Comparison of ENCODE assay signal across 9 cellular contexts in the genomic region with DNA sequence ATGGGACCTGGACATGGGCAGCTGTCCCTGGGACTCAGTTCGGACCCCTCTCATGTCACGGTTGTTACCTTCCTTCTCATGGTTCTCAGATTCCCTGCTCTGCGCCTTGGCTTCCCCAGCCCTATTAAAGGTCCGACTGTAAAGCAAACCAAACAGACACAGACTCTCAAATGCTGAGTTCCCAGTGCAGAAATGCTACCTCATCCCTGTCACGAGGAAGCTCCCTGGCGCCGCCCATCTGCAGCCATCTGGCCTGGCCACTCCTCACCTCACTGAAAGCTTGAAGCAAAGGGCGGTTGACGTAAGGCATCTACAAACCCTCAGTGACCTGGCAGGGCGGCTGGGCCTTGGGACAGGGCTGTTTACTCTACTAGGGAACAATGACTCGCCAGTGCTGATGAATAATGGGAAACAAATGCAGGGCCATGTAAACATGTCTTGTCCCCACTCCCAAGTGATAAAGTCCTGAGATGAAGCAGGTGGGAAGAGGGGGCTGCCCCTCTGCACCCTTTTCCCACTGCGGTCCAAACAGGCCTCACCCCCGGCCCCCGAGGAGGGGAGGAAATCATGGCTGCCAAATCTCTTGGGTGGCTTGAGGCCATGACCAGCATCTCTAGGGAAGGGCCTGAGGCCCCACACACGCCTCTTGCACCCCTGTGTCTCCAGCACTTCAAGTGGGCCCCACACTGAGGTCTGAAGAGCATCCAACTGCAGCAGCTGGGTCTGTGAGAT. TPM values are rescaled to one million over a fixed set of nuclear protein-coding genes. Genes with fewer than 3 reads are reported as not detected.
DNase-seq lines count a peak whose midpoint lies in the region; ATAC-seq and TF ChIP-seq lines count a peak whose summit lies in the region.
"Had no signal": no experiment of that assay in that cellular context is flagged by ENCODE, and none has a peak within 500 bp of the region (broad histone marks: within the 10 kb centered on the region; RNA-seq: fewer than 3 reads in every experiment).

No MANE protein-coding gene starts in this region.

- H3K36me3 ChIP-seq in esophagus muscularis mucosa (no peaks in the 10 kb centered on the region), prostate gland (no peaks in the 10 kb centered on the region)

- intact Hi-C loops in esophagus muscularis mucosa (cut with DNase I) (loop anchor here (5.0 kb wide), 1 partner anchor 48 kb away; a partner anchor contains a TSS), prostate gland (cut with DNase I) (no loop called here)

- H3K4me1 ChIP-seq in esophagus muscularis mucosa (peaks cover 57 to 100% (median 98%) of the 10 kb centered on the region in 4 donors), prostate gland (replicated peaks) (peaks cover 26% of the 10 kb centered on the region)

- H3K9me3 ChIP-seq in esophagus muscularis mucosa (no peaks in the 10 kb centered on the region), prostate gland (no peaks in the 10 kb centered on the region)

- peaks cover 71% of the 10 kb centered on the region for H3K27me3 Mint-ChIP-seq in HFFc6 (ENCODE audit: insufficient read depth)
- H3K27me3 Mint-ChIP-seq: activated T-cell treated with anti-CD3 and anti-CD28 coated beads, Interleukin-2, amount 50 U/mL, for 24 hours had no signal

- H3K4me3 ChIP-seq in esophagus muscularis mucosa (no peak overlapping the region), prostate gland (no peak overlapping the region)

- ATAC-seq in GM19397 (IDR thresholded peaks at IDR 0.05; ENCODE audit: unreplicated experiment) (no peak), HG03135 (IDR thresholded peaks at IDR 0.05; ENCODE audit: unreplicated experiment) (no peak)

- H3K9me3 Mint-ChIP-seq in HFFc6 = no peaks in the 10 kb centered on the region
- H3K9me3 Mint-ChIP-seq: activated T-cell treated with anti-CD3 and anti-CD28 coated beads, Interleukin-2, amount 50 U/mL, for 24 hours had no signal

- H3K4me3 Mint-ChIP-seq in HFFc6 = no peak overlapping the region
- H3K4me3 Mint-ChIP-seq: activated T-cell treated with anti-CD3 and anti-CD28 coated beads, Interleukin-2, amount 50 U/mL, for 24 hours had no signal

- TF ChIP-seq CTCF in esophagus muscularis mucosa (IDR thresholded peaks at IDR 0.05) (peak in 1 of 3 experiments; percentile 19), prostate gland (IDR thresholded peaks at IDR 0.05) (no peak), HFFc6 (IDR thresholded peaks at IDR 0.05) (no peak)

- peak; percentile 69 for DNase-seq in EH (ENCODE audit: low read depth)
- DNase-seq in NCI-H510A (lab: John Stamatoyannopoulos, UW) = peak; percentile 85
- peak; percentile 96 for DNase-seq in esophagus muscularis mucosa (ENCODE audit: extremely low spot score)
- peak; percentile 69 for DNase-seq in prostate gland (ENCODE audit: low spot score)
- no peak for DNase-seq in HFFc6
- DNase-seq in activated T-cell treated with anti-CD3 and anti-CD28 coated beads for 4 hours = no peak
- DNase-seq: activated T-cell treated with anti-CD3 and anti-CD28 coated beads, Interleukin-2, amount 50 U/mL, for 24 hours had no signal

- no peaks in the 10 kb centered on the region for H3K36me3 Mint-ChIP-seq in HFFc6 (ENCODE audit: low read depth)

- WGBS in esophagus muscularis mucosa = 57% methylated on average over 11 of the region's 15 CpGs
- WGBS in prostate gland = 80% methylated on average over 15 of the region's 15 CpGs

- peak; percentile 96 for TF ChIP-seq EP300 in esophagus muscularis mucosa (IDR thresholded peaks at IDR 0.05)

- TF ChIP-seq POLR2A in esophagus muscularis mucosa (IDR thresholded peaks at IDR 0.05; ENCODE audit: low read depth) (no peak), prostate gland (IDR thresholded peaks at IDR 0.05) (no peak)

- H3K27ac ChIP-seq in esophagus muscularis mucosa (replicated peaks in 1 of 4) = peak overlapping the region; percentile 82 to 89 (median 86)
- H3K27ac ChIP-seq in prostate gland = peak overlapping the region; percentile 57 to 67

- no peaks in the 10 kb centered on the region for H3K27me3 ChIP-seq in esophagus muscularis mucosa
- no peaks in the 10 kb centered on the region for H3K27me3 ChIP-seq in prostate gland (replicated peaks; ENCODE audit: insufficient read depth)

- H3K4me1 Mint-ChIP-seq in HFFc6 (ENCODE audit: low read depth) = no peaks in the 10 kb centered on the region; the same call in 1 of the 2 replicates

- no peak overlapping the region for H3K27ac Mint-ChIP-seq in HFFc6
- H3K27ac Mint-ChIP-seq: activated T-cell treated with anti-CD3 and anti-CD28 coated beads, Interleukin-2, amount 50 U/mL, for 24 hours had no signal

RNA-seq across cellular contexts. Expression of a gene that starts 49.3 kb away (rescaled TPM):
- total RNA-seq in esophagus muscularis mucosa (100 to 1,000 TPM in 1 of 4 donors, 10 to 100 TPM in 3; 33.3 to 109 (median 66.3) TPM), prostate gland (10 to 100 TPM in 1 of 2 donors, under 1 TPM in 1; 0.68 to 23.5 TPM)
- not detected for total RNA-seq in HFFc6 (2021; fragmentation: NEBNext Ultra II Directional; extraction: Animal tissue kit (Norgen Biotek cat#: 25700))

Comparison
In these comparisons a context has a peak if more than half of its experiments do, and no peak if none do; other contexts are left out.
1. DNase-seq: peak in EH (single experiment), NCI-H510A (single experiment), esophagus muscularis mucosa (single experiment) and prostate gland (single experiment); none in HFFc6 (single experiment) and activated T-cell treated with anti-CD3 and anti-CD28 coated beads for 4 hours (single experiment).